24 cellular contexts compared by ENCODE assay signal in the genomic region with DNA sequence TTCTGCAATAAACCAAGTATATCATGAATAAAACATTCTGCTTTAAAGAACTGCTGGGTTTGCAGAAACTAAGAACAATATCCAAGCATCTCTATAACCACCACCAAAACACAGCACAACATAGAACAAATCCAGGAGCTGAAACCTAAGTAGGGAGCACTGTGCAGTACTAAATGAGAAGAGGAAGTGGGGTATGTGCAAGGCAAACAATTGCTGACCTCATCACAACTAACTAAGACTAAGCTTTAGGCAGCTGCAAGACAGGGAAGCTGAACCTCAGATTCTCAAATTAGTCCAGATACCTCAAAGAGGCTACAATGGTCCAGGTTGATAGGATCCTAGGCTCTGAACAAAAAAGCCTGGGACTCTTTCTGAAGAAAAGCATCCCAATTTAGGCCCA.
DNase-seq lines count a peak whose midpoint lies in the region; ATAC-seq, FAIRE-seq and TF ChIP-seq lines count a peak whose summit lies in the region.
"Had no signal": no experiment of that assay in that cellular context is flagged by ENCODE, and none has a peak within 500 bp of the region (broad histone marks: within the 10 kb centered on the region; RNA-seq: fewer than 3 reads in every experiment).

No MANE protein-coding gene starts in this region.

- H2AFZ ChIP-seq in GM12878 (ENCODE audit: control insufficient read depth, low read depth, low read length), result no peak overlapping the region

- H3K27ac ChIP-seq in GM12878 (ENCODE audit: control insufficient read depth, insufficient read depth), result no peak overlapping the region
- H3K27ac ChIP-seq: skin epidermis, suprapubic skin, uterus had no signal

- no peaks in the 10 kb centered on the region for H3K27me3 ChIP-seq in GM12878 (replicated peaks in 1 of 2; ENCODE audit: control insufficient read depth in 2 of 2, insufficient read depth in 2 of 2, low read length in 1 of 2)
- H3K27me3 ChIP-seq: suprapubic skin, uterus had no signal

- no peaks in the 10 kb centered on the region for H3K36me3 ChIP-seq in GM12878 (ENCODE audit: control insufficient read depth in 2 of 2, insufficient read depth in 2 of 2, low read length in 1 of 2)
- H3K36me3 ChIP-seq: suprapubic skin, uterus had no signal

- TF ChIP-seq POLR2A in GM12891 (IDR thresholded peaks at IDR 0.05; ENCODE audit: low read depth, low read length) (no peak), GM12878 (IDR thresholded peaks at IDR 0.05; ENCODE audit: low read depth, low read length) (no peak)

- CTCF ChIA-PET in GM12878 (lab: Yijun Ruan, JAX), result interaction anchor here (1.0 kb wide), 1 partner anchor 9 kb away, joined by 3 read pairs; no protein-coding TSS in a partner anchor

- DNase-seq in GM12891 (ENCODE audit: insufficient read length, low spot score) (no peak), NCI-H510A (lab: John Stamatoyannopoulos, UW) (peak; percentile 5), GM12878 (ENCODE audit: low read depth, low spot score) (no peak), NCI-H2029 treated with DMSO at 0.1 percent for 48 hours (lab: John Stamatoyannopoulos, UW) (no peak)
- no peak for DNase-seq in activated effector memory CD4-positive, alpha-beta T cell treated with anti-CD3 and anti-CD28 coated beads, Interleukin-2, amount 50 U/mL, for 16 hours
- DNase-seq: activated naive CD4-positive, alpha-beta T cell treated with anti-CD3 and anti-CD28 coated beads, Interleukin-2, amount 50 U/mL, for 16 hours; activated T-cell treated with anti-CD3 and anti-CD28 coated beads, Interleukin-2, amount 50 U/mL, for 72 hours; central memory CD4-positive, alpha-beta T cell; DMS 273 treated with DMSO at 0.1 percent for 48 hours; GF-D8; KBM-7; mammary epithelial cell; NCI-H1092; NCI-H2081 treated with DMSO at 0.1 percent for 48 hours; nucleus accumbens; stimulated activated CD4-positive, alpha-beta T cell treated with anti-CD3 and anti-CD28 coated beads, Interleukin-1b, Interleukin-23, amount 100 ng/mL, for 48 hours; T-helper 1 cell; uterus had no signal

- H3K4me1 ChIP-seq in GM12878 (ENCODE audit: control insufficient read depth, insufficient read depth, low read length), result no peaks in the 10 kb centered on the region
- H3K4me1 ChIP-seq: suprapubic skin, uterus had no signal

- in situ Hi-C loops in GM12878 (cut with MboI), result no loop called here

- RAD21 ChIA-PET in GM12878 (lab: Charles Lee; ENCODE audit: unreplicated experiment), result no interaction called here

- TF ChIP-seq RAD21 in GM12878 (IDR thresholded peaks at IDR 0.05; ENCODE audit: insufficient read depth, low read depth, low read length), result no peak

- H3K4me2 ChIP-seq in GM12878 (ENCODE audit: control insufficient read depth, insufficient read depth), result no peak overlapping the region

- SMC1A ChIA-PET in GM12878 (lab: Charles Lee; ENCODE audit: uncharacterized antibody, unreplicated experiment), result interaction anchor here (0.6 kb wide), 1 partner anchor 167 kb away, joined by 3 read pairs; no protein-coding TSS in a partner anchor

- POLR2A ChIA-PET in GM12878 (lab: Charles Lee), result no interaction called here

- ATAC-seq in HG03103 (IDR thresholded peaks at IDR 0.05; ENCODE audit: low read depth, unreplicated experiment) (peak; percentile 50), GM12878 (peak; percentile 53; the same call in 1 of the 3 replicates), GM18517 (IDR thresholded peaks at IDR 0.05; ENCODE audit: unreplicated experiment) (no peak)
- ATAC-seq: activated T-cell treated with anti-CD3 and anti-CD28 coated beads, Interleukin-2, amount 50 U/mL, for 72 hours; Right ventricle myocardium inferior had no signal

- no peaks in the 10 kb centered on the region for H4K20me1 ChIP-seq in GM12878 (ENCODE audit: control insufficient read depth, insufficient read depth)

- H3K9ac ChIP-seq in GM12878 (ENCODE audit: control insufficient read depth, insufficient read depth, low read length), result no peak overlapping the region

- intact Hi-C loops in GM12878 (cut with micrococcal nuclease; ENCODE audit: unreplicated experiment), result loop anchor here (10.0 kb wide), 1 partner anchor 196 kb away; no protein-coding TSS in a partner anchor

- no peak for TF ChIP-seq EP300 in GM12878 (IDR thresholded peaks at IDR 0.05; ENCODE audit: borderline replicate concordance in 1 of 2, control insufficient read depth in 1 of 2, low read depth in 2 of 2, low read length in 2 of 2)

- no TSS peak for BruUV-seq in GM12878 (replicated peaks; lab: Mats Ljungman, UMichigan)

- H3K4me3 ChIP-seq in GM12878, result no peak overlapping the region
- H3K4me3 ChIP-seq: skin epidermis, suprapubic skin, uterus had no signal

- no peak for TF ChIP-seq CTCF in GM12878 (IDR thresholded peaks at IDR 0.05 in 2 of 3, conservative IDR thresholded peaks at IDR 0.05 in 1 of 3; ENCODE audit: control insufficient read depth in 2 of 3, extremely low read depth in 1 of 3, insufficient read depth in 1 of 3, low read depth in 3 of 3, low read length in 3 of 3)

- no peak for FAIRE-seq in GM12891 (lab: Jason Lieb, UNC)
- no peak for FAIRE-seq in GM12878 (lab: Jason Lieb, UNC)
- FAIRE-seq: endothelial cell of umbilical vein had no signal

- H3K9me3 ChIP-seq in GM12878 (replicated peaks; ENCODE audit: control insufficient read depth, insufficient read depth, low read length), result no peaks in the 10 kb centered on the region
- H3K9me3 ChIP-seq: suprapubic skin, uterus had no signal

- H3K79me2 ChIP-seq in GM12878 (ENCODE audit: control insufficient read depth, insufficient read depth, low read length), result no peaks in the 10 kb centered on the region

TF ChIP-seq in GM12891, 5 proteins besides CTCF, POLR2A, EP300 and RAD21:
- TF ChIP-seq POLR2AphosphoS5 (IDR thresholded peaks at IDR 0.05; ENCODE audit: low read depth, low read length), result no peak
- peak; percentile 76 for TF ChIP-seq SPI1 (IDR thresholded peaks at IDR 0.05; ENCODE audit: low read depth, low read length)

TF ChIP-seq in GM12878, 131 proteins besides CTCF, POLR2A, EP300 and RAD21:
- TF ChIP-seq RBBP5 (conservative IDR thresholded peaks at IDR 0.05) (no peak), SPI1 (IDR thresholded peaks at IDR 0.05; ENCODE audit: borderline replicate concordance, insufficient read depth, low read depth, low read length) (peak; percentile 55; the same call in 1 of the 2 replicates)
